In genomic region chr2:190352668-190353536, GRCh38 we compare ENCODE assay signal across 1 cellular context.
A peak's percentile ranks its signal among the peaks of the same experiment; 100 is the strongest.
TF ChIP-seq lines count a peak whose summit lies in the region.

No MANE protein-coding gene starts in this region.

TF ChIP-seq in HepG2, 621 proteins besides CTCF, POLR2A, EP300 and RAD21 (continued from another document and continues in another):
- TF ChIP-seq ZNF280B (CRISPR knock-in tag; IDR thresholded peaks at IDR 0.05; ENCODE audit: borderline replicate concordance) (no peak; the same call in 1 of the 2 replicates), ZFP62 (CRISPR knock-in tag; IDR thresholded peaks at IDR 0.05) (no peak), ZBTB8A (CRISPR knock-in tag; IDR thresholded peaks at IDR 0.05; ENCODE audit: borderline replicate concordance, low read depth) (0 out of 2 replicates have a peak, but pooled peaks have one; percentile 58), MAZ (IDR thresholded peaks at IDR 0.05; ENCODE audit: borderline replicate concordance, low read depth, low read length) (peak; percentile 39; the same call in 1 of the 2 replicates), MAZ (CRISPR knock-in tag; IDR thresholded peaks at IDR 0.05; ENCODE audit: low read depth) (peak; percentile 96), ZNF766 (CRISPR knock-in tag; IDR thresholded peaks at IDR 0.05; ENCODE audit: borderline replicate concordance) (no peak; the same call in 1 of the 2 replicates), ZSCAN22 (CRISPR knock-in tag; IDR thresholded peaks at IDR 0.05) (peak; percentile 73; the same call in 1 of the 2 replicates), ZNF878 (CRISPR knock-in tag; IDR thresholded peaks at IDR 0.05) (peak; percentile 98), SMARCC2 (IDR thresholded peaks at IDR 0.05) (peak; percentile 65), ZEB1 (IDR thresholded peaks at IDR 0.05; ENCODE audit: insufficient replicate concordance, low read depth) (peak; percentile 29), RCOR2 (CRISPR knock-in tag; IDR thresholded peaks at IDR 0.05) (peak; percentile 98), ZNF235 (CRISPR knock-in tag; IDR thresholded peaks at IDR 0.05; ENCODE audit: borderline replicate concordance) (no peak), ZNF180 (CRISPR knock-in tag; IDR thresholded peaks at IDR 0.05; ENCODE audit: borderline replicate concordance, low read depth) (no peak), ZNF280D (CRISPR knock-in tag; IDR thresholded peaks at IDR 0.05) (peak; percentile 74; the same call in 1 of the 2 replicates), SRY (CRISPR knock-in tag; IDR thresholded peaks at IDR 0.05) (no peak), CHCHD3 (CRISPR knock-in tag; IDR thresholded peaks at IDR 0.05) (no peak), NCOA2 (CRISPR knock-in tag; IDR thresholded peaks at IDR 0.05) (peak; percentile 98), DBP (CRISPR knock-in tag; IDR thresholded peaks at IDR 0.05; ENCODE audit: not compliant biosample characterization) (no peak), ZNF484 (CRISPR knock-in tag; IDR thresholded peaks at IDR 0.05; ENCODE audit: borderline replicate concordance, low read depth) (no peak), ARNT2 (CRISPR knock-in tag; IDR thresholded peaks at IDR 0.05; ENCODE audit: low read depth) (peak; percentile 89), ZNF556 (CRISPR knock-in tag; IDR thresholded peaks at IDR 0.05; ENCODE audit: borderline replicate concordance) (peak; percentile 99), SAFB2 (CRISPR knock-in tag; IDR thresholded peaks at IDR 0.05; ENCODE audit: borderline replicate concordance, low read depth) (peak; percentile 44; the same call in 1 of the 2 replicates), KDM6A (CRISPR knock-in tag; IDR thresholded peaks at IDR 0.05; ENCODE audit: low read depth) (peak; percentile 95), ZNF558 (CRISPR knock-in tag; IDR thresholded peaks at IDR 0.05; ENCODE audit: borderline replicate concordance) (peak; percentile 65; the same call in 1 of the 2 replicates), WIZ (CRISPR knock-in tag; IDR thresholded peaks at IDR 0.05) (0 out of 2 replicates have a peak, but pooled peaks have one; percentile 74), ZNF720 (CRISPR knock-in tag; IDR thresholded peaks at IDR 0.05) (no peak), ATRX (CRISPR knock-in tag; IDR thresholded peaks at IDR 0.05; ENCODE audit: borderline replicate concordance) (no peak; the same call in 1 of the 2 replicates), ARNTL (CRISPR knock-in tag; IDR thresholded peaks at IDR 0.05) (peak; percentile 88)
- TF ChIP-seq, protein P1, sequence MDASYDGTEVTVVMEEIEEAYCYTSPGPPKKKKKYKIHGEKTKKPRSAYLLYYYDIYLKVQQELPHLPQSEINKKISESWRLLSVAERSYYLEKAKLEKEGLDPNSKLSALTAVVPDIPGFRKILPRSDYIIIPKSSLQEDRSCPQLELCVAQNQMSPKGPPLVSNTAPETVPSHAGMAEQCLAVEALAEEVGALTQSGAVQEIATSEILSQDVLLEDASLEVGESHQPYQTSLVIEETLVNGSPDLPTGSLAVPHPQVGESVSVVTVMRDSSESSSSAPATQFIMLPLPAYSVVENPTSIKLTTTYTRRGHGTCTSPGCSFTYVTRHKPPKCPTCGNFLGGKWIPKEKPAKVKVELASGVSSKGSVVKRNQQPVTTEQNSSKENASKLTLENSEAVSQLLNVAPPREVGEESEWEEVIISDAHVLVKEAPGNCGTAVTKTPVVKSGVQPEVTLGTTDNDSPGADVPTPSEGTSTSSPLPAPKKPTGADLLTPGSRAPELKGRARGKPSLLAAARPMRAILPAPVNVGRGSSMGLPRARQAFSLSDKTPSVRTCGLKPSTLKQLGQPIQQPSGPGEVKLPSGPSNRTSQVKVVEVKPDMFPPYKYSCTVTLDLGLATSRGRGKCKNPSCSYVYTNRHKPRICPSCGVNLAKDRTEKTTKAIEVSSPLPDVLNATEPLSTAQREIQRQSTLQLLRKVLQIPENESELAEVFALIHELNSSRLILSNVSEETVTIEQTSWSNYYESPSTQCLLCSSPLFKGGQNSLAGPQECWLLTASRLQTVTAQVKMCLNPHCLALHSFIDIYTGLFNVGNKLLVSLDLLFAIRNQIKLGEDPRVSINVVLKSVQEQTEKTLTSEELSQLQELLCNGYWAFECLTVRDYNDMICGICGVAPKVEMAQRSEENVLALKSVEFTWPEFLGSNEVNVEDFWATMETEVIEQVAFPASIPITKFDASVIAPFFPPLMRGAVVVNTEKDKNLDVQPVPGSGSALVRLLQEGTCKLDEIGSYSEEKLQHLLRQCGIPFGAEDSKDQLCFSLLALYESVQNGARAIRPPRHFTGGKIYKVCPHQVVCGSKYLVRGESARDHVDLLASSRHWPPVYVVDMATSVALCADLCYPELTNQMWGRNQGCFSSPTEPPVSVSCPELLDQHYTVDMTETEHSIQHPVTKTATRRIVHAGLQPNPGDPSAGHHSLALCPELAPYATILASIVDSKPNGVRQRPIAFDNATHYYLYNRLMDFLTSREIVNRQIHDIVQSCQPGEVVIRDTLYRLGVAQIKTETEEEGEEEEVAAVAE (CRISPR knock-in tag; IDR thresholded peaks at IDR 0.05; ENCODE audit: borderline replicate concordance): peak; percentile 85; the same call in 1 of the 2 replicates
- TF ChIP-seq, protein P2, sequence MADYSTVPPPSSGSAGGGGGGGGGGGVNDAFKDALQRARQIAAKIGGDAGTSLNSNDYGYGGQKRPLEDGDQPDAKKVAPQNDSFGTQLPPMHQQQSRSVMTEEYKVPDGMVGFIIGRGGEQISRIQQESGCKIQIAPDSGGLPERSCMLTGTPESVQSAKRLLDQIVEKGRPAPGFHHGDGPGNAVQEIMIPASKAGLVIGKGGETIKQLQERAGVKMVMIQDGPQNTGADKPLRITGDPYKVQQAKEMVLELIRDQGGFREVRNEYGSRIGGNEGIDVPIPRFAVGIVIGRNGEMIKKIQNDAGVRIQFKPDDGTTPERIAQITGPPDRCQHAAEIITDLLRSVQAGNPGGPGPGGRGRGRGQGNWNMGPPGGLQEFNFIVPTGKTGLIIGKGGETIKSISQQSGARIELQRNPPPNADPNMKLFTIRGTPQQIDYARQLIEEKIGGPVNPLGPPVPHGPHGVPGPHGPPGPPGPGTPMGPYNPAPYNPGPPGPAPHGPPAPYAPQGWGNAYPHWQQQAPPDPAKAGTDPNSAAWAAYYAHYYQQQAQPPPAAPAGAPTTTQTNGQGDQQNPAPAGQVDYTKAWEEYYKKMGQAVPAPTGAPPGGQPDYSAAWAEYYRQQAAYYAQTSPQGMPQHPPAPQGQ (CRISPR knock-in tag; IDR thresholded peaks at IDR 0.05; ENCODE audit: borderline replicate concordance): no peak
- TF ChIP-seq, protein P3, sequence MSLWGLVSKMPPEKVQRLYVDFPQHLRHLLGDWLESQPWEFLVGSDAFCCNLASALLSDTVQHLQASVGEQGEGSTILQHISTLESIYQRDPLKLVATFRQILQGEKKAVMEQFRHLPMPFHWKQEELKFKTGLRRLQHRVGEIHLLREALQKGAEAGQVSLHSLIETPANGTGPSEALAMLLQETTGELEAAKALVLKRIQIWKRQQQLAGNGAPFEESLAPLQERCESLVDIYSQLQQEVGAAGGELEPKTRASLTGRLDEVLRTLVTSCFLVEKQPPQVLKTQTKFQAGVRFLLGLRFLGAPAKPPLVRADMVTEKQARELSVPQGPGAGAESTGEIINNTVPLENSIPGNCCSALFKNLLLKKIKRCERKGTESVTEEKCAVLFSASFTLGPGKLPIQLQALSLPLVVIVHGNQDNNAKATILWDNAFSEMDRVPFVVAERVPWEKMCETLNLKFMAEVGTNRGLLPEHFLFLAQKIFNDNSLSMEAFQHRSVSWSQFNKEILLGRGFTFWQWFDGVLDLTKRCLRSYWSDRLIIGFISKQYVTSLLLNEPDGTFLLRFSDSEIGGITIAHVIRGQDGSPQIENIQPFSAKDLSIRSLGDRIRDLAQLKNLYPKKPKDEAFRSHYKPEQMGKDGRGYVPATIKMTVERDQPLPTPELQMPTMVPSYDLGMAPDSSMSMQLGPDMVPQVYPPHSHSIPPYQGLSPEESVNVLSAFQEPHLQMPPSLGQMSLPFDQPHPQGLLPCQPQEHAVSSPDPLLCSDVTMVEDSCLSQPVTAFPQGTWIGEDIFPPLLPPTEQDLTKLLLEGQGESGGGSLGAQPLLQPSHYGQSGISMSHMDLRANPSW (CRISPR knock-in tag; IDR thresholded peaks at IDR 0.05; ENCODE audit: borderline replicate concordance): peak; percentile 96
- TF ChIP-seq, protein P4, sequence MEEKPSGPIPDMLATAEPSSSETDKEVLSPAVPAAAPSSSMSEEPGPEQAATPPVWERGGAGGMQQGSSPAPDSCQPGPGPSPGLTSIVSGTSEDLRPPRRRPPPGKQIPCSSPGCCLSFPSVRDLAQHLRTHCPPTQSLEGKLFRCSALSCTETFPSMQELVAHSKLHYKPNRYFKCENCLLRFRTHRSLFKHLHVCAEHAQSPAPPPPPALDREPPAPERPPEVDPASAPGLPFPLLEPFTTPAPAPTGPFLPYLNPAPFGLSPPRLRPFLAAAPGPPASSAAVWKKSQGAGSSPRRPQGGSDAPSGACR (CRISPR knock-in tag; IDR thresholded peaks at IDR 0.05): peak; percentile 93; the same call in 1 of the 2 replicates
- TF ChIP-seq, protein P5, sequence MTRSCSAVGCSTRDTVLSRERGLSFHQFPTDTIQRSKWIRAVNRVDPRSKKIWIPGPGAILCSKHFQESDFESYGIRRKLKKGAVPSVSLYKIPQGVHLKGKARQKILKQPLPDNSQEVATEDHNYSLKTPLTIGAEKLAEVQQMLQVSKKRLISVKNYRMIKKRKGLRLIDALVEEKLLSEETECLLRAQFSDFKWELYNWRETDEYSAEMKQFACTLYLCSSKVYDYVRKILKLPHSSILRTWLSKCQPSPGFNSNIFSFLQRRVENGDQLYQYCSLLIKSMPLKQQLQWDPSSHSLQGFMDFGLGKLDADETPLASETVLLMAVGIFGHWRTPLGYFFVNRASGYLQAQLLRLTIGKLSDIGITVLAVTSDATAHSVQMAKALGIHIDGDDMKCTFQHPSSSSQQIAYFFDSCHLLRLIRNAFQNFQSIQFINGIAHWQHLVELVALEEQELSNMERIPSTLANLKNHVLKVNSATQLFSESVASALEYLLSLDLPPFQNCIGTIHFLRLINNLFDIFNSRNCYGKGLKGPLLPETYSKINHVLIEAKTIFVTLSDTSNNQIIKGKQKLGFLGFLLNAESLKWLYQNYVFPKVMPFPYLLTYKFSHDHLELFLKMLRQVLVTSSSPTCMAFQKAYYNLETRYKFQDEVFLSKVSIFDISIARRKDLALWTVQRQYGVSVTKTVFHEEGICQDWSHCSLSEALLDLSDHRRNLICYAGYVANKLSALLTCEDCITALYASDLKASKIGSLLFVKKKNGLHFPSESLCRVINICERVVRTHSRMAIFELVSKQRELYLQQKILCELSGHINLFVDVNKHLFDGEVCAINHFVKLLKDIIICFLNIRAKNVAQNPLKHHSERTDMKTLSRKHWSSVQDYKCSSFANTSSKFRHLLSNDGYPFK (CRISPR knock-in tag; IDR thresholded peaks at IDR 0.05; ENCODE audit: borderline replicate concordance): peak; percentile 84
- TF ChIP-seq, protein P6, sequence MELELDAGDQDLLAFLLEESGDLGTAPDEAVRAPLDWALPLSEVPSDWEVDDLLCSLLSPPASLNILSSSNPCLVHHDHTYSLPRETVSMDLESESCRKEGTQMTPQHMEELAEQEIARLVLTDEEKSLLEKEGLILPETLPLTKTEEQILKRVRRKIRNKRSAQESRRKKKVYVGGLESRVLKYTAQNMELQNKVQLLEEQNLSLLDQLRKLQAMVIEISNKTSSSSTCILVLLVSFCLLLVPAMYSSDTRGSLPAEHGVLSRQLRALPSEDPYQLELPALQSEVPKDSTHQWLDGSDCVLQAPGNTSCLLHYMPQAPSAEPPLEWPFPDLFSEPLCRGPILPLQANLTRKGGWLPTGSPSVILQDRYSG (CRISPR knock-in tag; IDR thresholded peaks at IDR 0.05): no peak
- TF ChIP-seq, protein P7, sequence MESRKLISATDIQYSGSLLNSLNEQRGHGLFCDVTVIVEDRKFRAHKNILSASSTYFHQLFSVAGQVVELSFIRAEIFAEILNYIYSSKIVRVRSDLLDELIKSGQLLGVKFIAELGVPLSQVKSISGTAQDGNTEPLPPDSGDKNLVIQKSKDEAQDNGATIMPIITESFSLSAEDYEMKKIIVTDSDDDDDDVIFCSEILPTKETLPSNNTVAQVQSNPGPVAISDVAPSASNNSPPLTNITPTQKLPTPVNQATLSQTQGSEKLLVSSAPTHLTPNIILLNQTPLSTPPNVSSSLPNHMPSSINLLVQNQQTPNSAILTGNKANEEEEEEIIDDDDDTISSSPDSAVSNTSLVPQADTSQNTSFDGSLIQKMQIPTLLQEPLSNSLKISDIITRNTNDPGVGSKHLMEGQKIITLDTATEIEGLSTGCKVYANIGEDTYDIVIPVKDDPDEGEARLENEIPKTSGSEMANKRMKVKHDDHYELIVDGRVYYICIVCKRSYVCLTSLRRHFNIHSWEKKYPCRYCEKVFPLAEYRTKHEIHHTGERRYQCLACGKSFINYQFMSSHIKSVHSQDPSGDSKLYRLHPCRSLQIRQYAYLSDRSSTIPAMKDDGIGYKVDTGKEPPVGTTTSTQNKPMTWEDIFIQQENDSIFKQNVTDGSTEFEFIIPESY (CRISPR knock-in tag; IDR thresholded peaks at IDR 0.05): peak; percentile 71; the same call in 1 of the 2 replicates
